Comparison of ENCODE assay signal across 1 cellular context in genomic region chr13:60163525-60164471, GRCh38.
A peak's percentile ranks its signal among the peaks of the same experiment; 100 is the strongest.
TF ChIP-seq lines count a peak whose summit lies in the region.

Gene DIAPH3, minus strand, starts transcription at chr13:60163928. Its CDS starts 162 bp downstream, at chr13:60163766.

TF ChIP-seq in WTC11, 78 proteins besides CTCF, POLR2A, EP300 and RAD21 (continued from another document and continues in another):
- TF ChIP-seq ZNF281 (CRISPR knock-in tag; IDR thresholded peaks at IDR 0.05) (no peak), ZNF425 (CRISPR knock-in tag; conservative IDR thresholded peaks at IDR 0.05) (no peak), ESRRA (CRISPR knock-in tag; IDR thresholded peaks at IDR 0.05; ENCODE audit: borderline replicate concordance) (no peak; the same call in 1 of the 2 replicates), TEAD1 (CRISPR knock-in tag; IDR thresholded peaks at IDR 0.05) (no peak), GRHL2 (CRISPR knock-in tag; IDR thresholded peaks at IDR 0.05; ENCODE audit: insufficient replicate concordance, severe bottlenecking) (no peak), TEAD4 (CRISPR knock-in tag; IDR thresholded peaks at IDR 0.05) (no peak), E2F4 (CRISPR knock-in tag; IDR thresholded peaks at IDR 0.05; ENCODE audit: borderline replicate concordance, low read depth) (peak; percentile 99), RELA (CRISPR knock-in tag; IDR thresholded peaks at IDR 0.05; ENCODE audit: borderline replicate concordance) (no peak), ZNF317 (CRISPR knock-in tag; IDR thresholded peaks at IDR 0.05; ENCODE audit: borderline replicate concordance, low read depth) (no peak), CREM (CRISPR knock-in tag; IDR thresholded peaks at IDR 0.05) (peak; percentile 23; the same call in 1 of the 2 replicates), NFYB (CRISPR knock-in tag; conservative IDR thresholded peaks at IDR 0.05; ENCODE audit: low read depth) (peak; percentile 97), PREB (CRISPR knock-in tag; IDR thresholded peaks at IDR 0.05; ENCODE audit: borderline replicate concordance) (no peak), USF1 (CRISPR knock-in tag; IDR thresholded peaks at IDR 0.05) (no peak), ARID4B (CRISPR knock-in tag; IDR thresholded peaks at IDR 0.05; ENCODE audit: borderline replicate concordance) (peak; percentile 17; the same call in 1 of the 2 replicates), JUN (CRISPR knock-in tag; IDR thresholded peaks at IDR 0.05) (no peak), SMAD4 (CRISPR knock-in tag; IDR thresholded peaks at IDR 0.05) (no peak), SP1 (CRISPR knock-in tag; conservative IDR thresholded peaks at IDR 0.05) (peak; percentile 68), ZNF671 (CRISPR knock-in tag; IDR thresholded peaks at IDR 0.05) (no peak), NR2C2 (CRISPR knock-in tag; IDR thresholded peaks at IDR 0.05) (no peak), GTF2I (CRISPR knock-in tag; conservative IDR thresholded peaks at IDR 0.05) (no peak), ATF1 (CRISPR knock-in tag; IDR thresholded peaks at IDR 0.05) (0 out of 2 replicates have a peak, but pooled peaks have one; percentile 9), ATF2 (CRISPR knock-in tag; IDR thresholded peaks at IDR 0.05; ENCODE audit: borderline replicate concordance, low read depth) (no peak), ZNF512 (CRISPR knock-in tag; IDR thresholded peaks at IDR 0.05; ENCODE audit: borderline replicate concordance) (no peak), ZNF423 (CRISPR knock-in tag; IDR thresholded peaks at IDR 0.05) (no peak), ZNF416 (CRISPR knock-in tag; IDR thresholded peaks at IDR 0.05) (no peak), ZSCAN18 (CRISPR knock-in tag; IDR thresholded peaks at IDR 0.05) (no peak), ZNF232 (CRISPR knock-in tag; IDR thresholded peaks at IDR 0.05) (no peak), MLX (CRISPR knock-in tag; IDR thresholded peaks at IDR 0.05) (no peak), FOXJ3 (CRISPR knock-in tag; IDR thresholded peaks at IDR 0.05; ENCODE audit: borderline replicate concordance) (no peak), ZNF396 (CRISPR knock-in tag; IDR thresholded peaks at IDR 0.05; ENCODE audit: borderline replicate concordance) (no peak), MYBL2 (CRISPR knock-in tag; IDR thresholded peaks at IDR 0.05) (peak; percentile 80; the same call in 1 of the 2 replicates), AR (CRISPR knock-in tag; IDR thresholded peaks at IDR 0.05) (no peak), HMGA2 (CRISPR knock-in tag; IDR thresholded peaks at IDR 0.05) (no peak), E2F1 (CRISPR knock-in tag; IDR thresholded peaks at IDR 0.05) (0 out of 2 replicates have a peak, but pooled peaks have one; percentile 48)
